In genomic region chr4:165426331-165426730, GRCh38 we compare ENCODE assay signal across 23 cellular contexts.
"Had no signal": no experiment of that assay in that cellular context is flagged by ENCODE, and none has a peak within 500 bp of the region (broad histone marks: within the 10 kb centered on the region; RNA-seq: fewer than 3 reads in every experiment).

No MANE protein-coding gene starts in this region.

- H3K27ac ChIP-seq: ascending aorta, Peyer's patch, SJSA1 had no signal

- H3K4me3 ChIP-seq: ascending aorta, MG63, Peyer's patch, SJSA1 had no signal

- H3K36me3 ChIP-seq: ascending aorta, MG63, Peyer's patch, SJSA1 had no signal

- ATAC-seq: activated T-cell treated with anti-CD3 and anti-CD28 coated beads, Interleukin-2, amount 50 U/mL, for 4 hours had no signal

- H3K9me3 Mint-ChIP-seq: activated naive CD4-positive, alpha-beta T cell treated with anti-CD3 and anti-CD28 coated beads for 36 hours; activated T-cell treated with anti-CD3 and anti-CD28 coated beads, Interleukin-2, amount 50 U/mL, for 4 hours; T-helper 1 cell treated with Interleukin-12 subunit alpha and Interleukin-12 subunit beta and Interleukin-4 antibody, amounts not matched to agents 30 μg/mL and 1 μg/mL, for 36 hours had no signal

- H3K4me1 ChIP-seq: ascending aorta, Peyer's patch, SJSA1 had no signal

- DNase-seq: activated CD4-positive, alpha-beta T cell treated with anti-CD3 and anti-CD28 coated beads for 48 hours; activated CD4-positive, alpha-beta T cell treated with anti-CD3 and anti-CD28 coated beads, Interleukin-2, amount 50 U/mL, for 4 hours; activated CD4-positive, CD25-positive, alpha-beta regulatory T cell treated with anti-CD3 and anti-CD28 coated beads, Interleukin-2, amount 50 U/mL, for 72 hours; activated CD8-positive, alpha-beta memory T cell treated with anti-CD3 and anti-CD28 coated beads for 24 hours; activated gamma-delta T cell; activated naive CD4-positive, alpha-beta T cell treated with anti-CD3 and anti-CD28 coated beads for 36 hours; activated T-cell treated with anti-CD3 and anti-CD28 coated beads, Interleukin-2, amount 50 U/mL, for 4 hours; amniotic stem cell; MG63; NCI-H1105 treated with DMSO at 0.1 percent for 48 hours; NCI-H1436 treated with DMSO at 0.1 percent for 48 hours; NCI-H187; NCI-H2081; NCI-H510A treated with DMSO at 0.1 percent for 48 hours; Peyer's patch; SHP77; T-helper 9 cell had no signal

- H3K9me3 ChIP-seq: ascending aorta, MG63, Peyer's patch, SJSA1 had no signal

- H3K4me3 Mint-ChIP-seq: activated naive CD4-positive, alpha-beta T cell treated with anti-CD3 and anti-CD28 coated beads for 36 hours; activated naive CD8-positive, alpha-beta T cell; activated T-cell treated with anti-CD3 and anti-CD28 coated beads, Interleukin-2, amount 50 U/mL, for 4 hours; brain; T-helper 1 cell treated with Interleukin-12 subunit alpha and Interleukin-12 subunit beta and Interleukin-4 antibody, amounts not matched to agents 30 μg/mL and 1 μg/mL, for 36 hours; WTC11 had no signal

- H3K27me3 ChIP-seq: ascending aorta, MG63, Peyer's patch, SJSA1 had no signal

- H3K4me1 Mint-ChIP-seq: WTC11 had no signal

- H3K27ac Mint-ChIP-seq: activated naive CD4-positive, alpha-beta T cell treated with anti-CD3 and anti-CD28 coated beads for 36 hours; activated naive CD8-positive, alpha-beta T cell; T-helper 1 cell treated with Interleukin-12 subunit alpha and Interleukin-12 subunit beta and Interleukin-4 antibody, amounts not matched to agents 30 μg/mL and 1 μg/mL, for 36 hours; WTC11 had no signal
